9 cellular contexts compared by ENCODE assay signal in the genomic region with DNA sequence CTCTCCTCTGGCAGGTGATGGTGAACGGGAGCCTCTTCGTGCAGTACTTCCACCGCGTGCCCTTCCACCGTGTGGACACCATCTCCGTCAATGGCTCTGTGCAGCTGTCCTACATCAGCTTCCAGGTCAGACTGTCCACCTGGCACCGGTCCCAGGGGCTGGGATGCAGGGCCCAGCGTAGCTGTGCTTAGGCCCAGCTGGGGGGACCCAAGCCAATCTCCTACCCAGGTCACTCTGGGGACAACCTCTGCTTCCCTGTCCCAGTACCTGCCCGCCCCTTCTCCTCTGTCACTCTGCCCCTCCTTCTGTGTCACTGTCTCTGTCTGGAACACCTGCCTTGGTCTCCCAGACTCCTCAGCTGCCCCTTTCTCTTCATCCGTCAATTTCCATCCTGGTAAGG. TPM values are rescaled to one million over a fixed set of nuclear protein-coding genes. Genes with fewer than 3 reads are reported as not detected.
"Had no signal": no experiment of that assay in that cellular context is flagged by ENCODE, and none has a peak within 500 bp of the region (broad histone marks: within the 10 kb centered on the region; RNA-seq: fewer than 3 reads in every experiment).

No MANE protein-coding gene starts in this region.

RNA-seq across cellular contexts. Expression of a gene that starts 11.0 kb away (rescaled TPM):
- total RNA-seq: OCI-LY7, PC-3, Right ventricle myocardium inferior, Right ventricle myocardium superior, RPMI7951, SJCRH30, SJSA1, SK-MEL-5 had no signal
- polyA plus RNA-seq: SK-N-SH had no signal
